In the genomic region with DNA sequence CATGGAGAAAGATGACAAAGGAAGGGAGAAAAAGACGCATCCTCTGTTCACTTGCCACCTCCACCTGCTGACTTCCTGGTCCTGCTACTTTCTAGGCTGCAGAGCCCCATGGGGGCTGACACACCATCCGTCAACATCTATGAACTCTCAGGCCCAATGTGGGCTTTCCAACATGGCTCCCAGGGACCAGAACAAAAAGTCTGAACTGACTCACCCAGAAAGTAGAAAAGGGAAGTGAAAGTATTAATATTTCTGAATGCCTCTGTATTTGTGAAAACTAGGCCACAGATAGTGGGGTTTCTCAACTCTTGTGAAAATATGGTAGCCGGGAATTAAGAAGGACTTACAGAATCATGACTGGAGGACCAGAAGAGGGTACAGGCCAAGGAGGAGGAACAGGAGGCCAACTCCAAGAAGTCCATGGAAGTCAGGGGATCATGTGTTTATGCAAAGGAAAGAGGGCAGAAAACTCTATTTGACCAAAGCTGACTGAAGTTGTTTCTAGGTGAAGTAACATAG, we compare ENCODE assay signal across 1 cellular context.
TF ChIP-seq lines count a peak whose summit lies in the region.

No MANE protein-coding gene starts in this region.

TF ChIP-seq in GM12878, 131 proteins besides CTCF, POLR2A, EP300 and RAD21 (continued from another document and continues in another):
- TF ChIP-seq NKRF (conservative IDR thresholded peaks at IDR 0.05): peak; percentile 65; the same call in 1 of the 2 replicates
- peak; percentile 100 for TF ChIP-seq DPF2 (IDR thresholded peaks at IDR 0.05)
- peak; percentile 48; the same call in 1 of the 2 replicates for TF ChIP-seq NR2C1 (IDR thresholded peaks at IDR 0.05)
- TF ChIP-seq, protein P1, sequence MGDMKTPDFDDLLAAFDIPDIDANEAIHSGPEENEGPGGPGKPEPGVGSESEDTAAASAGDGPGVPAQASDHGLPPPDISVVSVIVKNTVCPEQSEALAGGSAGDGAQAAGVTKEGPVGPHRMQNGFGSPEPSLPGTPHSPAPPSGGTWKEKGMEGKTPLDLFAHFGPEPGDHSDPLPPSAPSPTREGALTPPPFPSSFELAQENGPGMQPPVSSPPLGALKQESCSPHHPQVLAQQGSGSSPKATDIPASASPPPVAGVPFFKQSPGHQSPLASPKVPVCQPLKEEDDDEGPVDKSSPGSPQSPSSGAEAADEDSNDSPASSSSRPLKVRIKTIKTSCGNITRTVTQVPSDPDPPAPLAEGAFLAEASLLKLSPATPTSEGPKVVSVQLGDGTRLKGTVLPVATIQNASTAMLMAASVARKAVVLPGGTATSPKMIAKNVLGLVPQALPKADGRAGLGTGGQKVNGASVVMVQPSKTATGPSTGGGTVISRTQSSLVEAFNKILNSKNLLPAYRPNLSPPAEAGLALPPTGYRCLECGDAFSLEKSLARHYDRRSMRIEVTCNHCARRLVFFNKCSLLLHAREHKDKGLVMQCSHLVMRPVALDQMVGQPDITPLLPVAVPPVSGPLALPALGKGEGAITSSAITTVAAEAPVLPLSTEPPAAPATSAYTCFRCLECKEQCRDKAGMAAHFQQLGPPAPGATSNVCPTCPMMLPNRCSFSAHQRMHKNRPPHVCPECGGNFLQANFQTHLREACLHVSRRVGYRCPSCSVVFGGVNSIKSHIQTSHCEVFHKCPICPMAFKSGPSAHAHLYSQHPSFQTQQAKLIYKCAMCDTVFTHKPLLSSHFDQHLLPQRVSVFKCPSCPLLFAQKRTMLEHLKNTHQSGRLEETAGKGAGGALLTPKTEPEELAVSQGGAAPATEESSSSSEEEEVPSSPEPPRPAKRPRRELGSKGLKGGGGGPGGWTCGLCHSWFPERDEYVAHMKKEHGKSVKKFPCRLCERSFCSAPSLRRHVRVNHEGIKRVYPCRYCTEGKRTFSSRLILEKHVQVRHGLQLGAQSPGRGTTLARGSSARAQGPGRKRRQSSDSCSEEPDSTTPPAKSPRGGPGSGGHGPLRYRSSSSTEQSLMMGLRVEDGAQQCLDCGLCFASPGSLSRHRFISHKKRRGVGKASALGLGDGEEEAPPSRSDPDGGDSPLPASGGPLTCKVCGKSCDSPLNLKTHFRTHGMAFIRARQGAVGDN (IDR thresholded peaks at IDR 0.05): peak; percentile 95
- TF ChIP-seq TAF1 (IDR thresholded peaks at IDR 0.05; ENCODE audit: borderline replicate concordance, low read depth, low read length): peak; percentile 87; the same call in 1 of the 2 replicates
- TF ChIP-seq CHD2 (IDR thresholded peaks at IDR 0.05; ENCODE audit: borderline replicate concordance, low read depth, low read length): peak; percentile 86; the same call in 1 of the 2 replicates
- no peak for TF ChIP-seq EZH2 (IDR thresholded peaks at IDR 0.05; ENCODE audit: borderline replicate concordance, control insufficient read depth, low read depth, low read length)
- TF ChIP-seq TCF7 (IDR thresholded peaks at IDR 0.05; ENCODE audit: borderline replicate concordance): 0 out of 2 replicates have a peak, but pooled peaks have one; percentile 36
- peak; percentile 99 for TF ChIP-seq IKZF2 (IDR thresholded peaks at IDR 0.05)
- peak; percentile 68 to 84; a peak in 3 of 4 replicates for TF ChIP-seq BHLHE40 (IDR thresholded peaks at IDR 0.05; ENCODE audit: borderline replicate concordance in 1 of 2, low read depth in 2 of 2, low read length in 1 of 2)
- TF ChIP-seq, protein P2, sequence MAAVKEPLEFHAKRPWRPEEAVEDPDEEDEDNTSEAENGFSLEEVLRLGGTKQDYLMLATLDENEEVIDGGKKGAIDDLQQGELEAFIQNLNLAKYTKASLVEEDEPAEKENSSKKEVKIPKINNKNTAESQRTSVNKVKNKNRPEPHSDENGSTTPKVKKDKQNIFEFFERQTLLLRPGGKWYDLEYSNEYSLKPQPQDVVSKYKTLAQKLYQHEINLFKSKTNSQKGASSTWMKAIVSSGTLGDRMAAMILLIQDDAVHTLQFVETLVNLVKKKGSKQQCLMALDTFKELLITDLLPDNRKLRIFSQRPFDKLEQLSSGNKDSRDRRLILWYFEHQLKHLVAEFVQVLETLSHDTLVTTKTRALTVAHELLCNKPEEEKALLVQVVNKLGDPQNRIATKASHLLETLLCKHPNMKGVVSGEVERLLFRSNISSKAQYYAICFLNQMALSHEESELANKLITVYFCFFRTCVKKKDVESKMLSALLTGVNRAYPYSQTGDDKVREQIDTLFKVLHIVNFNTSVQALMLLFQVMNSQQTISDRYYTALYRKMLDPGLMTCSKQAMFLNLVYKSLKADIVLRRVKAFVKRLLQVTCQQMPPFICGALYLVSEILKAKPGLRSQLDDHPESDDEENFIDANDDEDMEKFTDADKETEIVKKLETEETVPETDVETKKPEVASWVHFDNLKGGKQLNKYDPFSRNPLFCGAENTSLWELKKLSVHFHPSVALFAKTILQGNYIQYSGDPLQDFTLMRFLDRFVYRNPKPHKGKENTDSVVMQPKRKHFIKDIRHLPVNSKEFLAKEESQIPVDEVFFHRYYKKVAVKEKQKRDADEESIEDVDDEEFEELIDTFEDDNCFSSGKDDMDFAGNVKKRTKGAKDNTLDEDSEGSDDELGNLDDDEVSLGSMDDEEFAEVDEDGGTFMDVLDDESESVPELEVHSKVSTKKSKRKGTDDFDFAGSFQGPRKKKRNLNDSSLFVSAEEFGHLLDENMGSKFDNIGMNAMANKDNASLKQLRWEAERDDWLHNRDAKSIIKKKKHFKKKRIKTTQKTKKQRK (IDR thresholded peaks at IDR 0.05; ENCODE audit: low read depth, low read length): no peak
- TF ChIP-seq MAX (IDR thresholded peaks at IDR 0.05; ENCODE audit: low read depth, low read length): no peak; the same call in 1 of the 2 replicates
- TF ChIP-seq NR2F1 (conservative IDR thresholded peaks at IDR 0.05): peak; percentile 89
- TF ChIP-seq ZNF274 (IDR thresholded peaks at IDR 0.05; ENCODE audit: insufficient read depth, insufficient read length): no peak
- TF ChIP-seq ESRRA (IDR thresholded peaks at IDR 0.05; ENCODE audit: low read length): no peak
- TF ChIP-seq HSF1 (IDR thresholded peaks at IDR 0.05; ENCODE audit: low read depth, low read length): peak; percentile 53; the same call in 1 of the 2 replicates
- TF ChIP-seq RCOR1 (conservative IDR thresholded peaks at IDR 0.05; ENCODE audit: low read depth, low read length): peak; percentile 91
- peak; percentile 86; the same call in 1 of the 2 replicates for TF ChIP-seq MEF2A (IDR thresholded peaks at IDR 0.05; ENCODE audit: insufficient read depth, low read depth, low read length)
- peak; percentile 32; the same call in 1 of the 2 replicates for TF ChIP-seq PAX8 (IDR thresholded peaks at IDR 0.05)
- TF ChIP-seq SMAD5 (IDR thresholded peaks at IDR 0.05; ENCODE audit: low read depth): peak; percentile 85
- peak; percentile 100 for TF ChIP-seq SPI1 (IDR thresholded peaks at IDR 0.05; ENCODE audit: borderline replicate concordance, insufficient read depth, low read depth, low read length)
- TF ChIP-seq PML (IDR thresholded peaks at IDR 0.05; ENCODE audit: low read length): peak; percentile 89
- TF ChIP-seq, protein P3, sequence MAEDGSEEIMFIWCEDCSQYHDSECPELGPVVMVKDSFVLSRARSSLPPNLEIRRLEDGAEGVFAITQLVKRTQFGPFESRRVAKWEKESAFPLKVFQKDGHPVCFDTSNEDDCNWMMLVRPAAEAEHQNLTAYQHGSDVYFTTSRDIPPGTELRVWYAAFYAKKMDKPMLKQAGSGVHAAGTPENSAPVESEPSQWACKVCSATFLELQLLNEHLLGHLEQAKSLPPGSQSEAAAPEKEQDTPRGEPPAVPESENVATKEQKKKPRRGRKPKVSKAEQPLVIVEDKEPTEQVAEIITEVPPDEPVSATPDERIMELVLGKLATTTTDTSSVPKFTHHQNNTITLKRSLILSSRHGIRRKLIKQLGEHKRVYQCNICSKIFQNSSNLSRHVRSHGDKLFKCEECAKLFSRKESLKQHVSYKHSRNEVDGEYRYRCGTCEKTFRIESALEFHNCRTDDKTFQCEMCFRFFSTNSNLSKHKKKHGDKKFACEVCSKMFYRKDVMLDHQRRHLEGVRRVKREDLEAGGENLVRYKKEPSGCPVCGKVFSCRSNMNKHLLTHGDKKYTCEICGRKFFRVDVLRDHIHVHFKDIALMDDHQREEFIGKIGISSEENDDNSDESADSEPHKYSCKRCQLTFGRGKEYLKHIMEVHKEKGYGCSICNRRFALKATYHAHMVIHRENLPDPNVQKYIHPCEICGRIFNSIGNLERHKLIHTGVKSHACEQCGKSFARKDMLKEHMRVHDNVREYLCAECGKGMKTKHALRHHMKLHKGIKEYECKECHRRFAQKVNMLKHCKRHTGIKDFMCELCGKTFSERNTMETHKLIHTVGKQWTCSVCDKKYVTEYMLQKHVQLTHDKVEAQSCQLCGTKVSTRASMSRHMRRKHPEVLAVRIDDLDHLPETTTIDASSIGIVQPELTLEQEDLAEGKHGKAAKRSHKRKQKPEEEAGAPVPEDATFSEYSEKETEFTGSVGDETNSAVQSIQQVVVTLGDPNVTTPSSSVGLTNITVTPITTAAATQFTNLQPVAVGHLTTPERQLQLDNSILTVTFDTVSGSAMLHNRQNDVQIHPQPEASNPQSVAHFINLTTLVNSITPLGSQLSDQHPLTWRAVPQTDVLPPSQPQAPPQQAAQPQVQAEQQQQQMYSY (CRISPR knock-in tag; IDR thresholded peaks at IDR 0.05): no peak
- TF ChIP-seq, protein P4, sequence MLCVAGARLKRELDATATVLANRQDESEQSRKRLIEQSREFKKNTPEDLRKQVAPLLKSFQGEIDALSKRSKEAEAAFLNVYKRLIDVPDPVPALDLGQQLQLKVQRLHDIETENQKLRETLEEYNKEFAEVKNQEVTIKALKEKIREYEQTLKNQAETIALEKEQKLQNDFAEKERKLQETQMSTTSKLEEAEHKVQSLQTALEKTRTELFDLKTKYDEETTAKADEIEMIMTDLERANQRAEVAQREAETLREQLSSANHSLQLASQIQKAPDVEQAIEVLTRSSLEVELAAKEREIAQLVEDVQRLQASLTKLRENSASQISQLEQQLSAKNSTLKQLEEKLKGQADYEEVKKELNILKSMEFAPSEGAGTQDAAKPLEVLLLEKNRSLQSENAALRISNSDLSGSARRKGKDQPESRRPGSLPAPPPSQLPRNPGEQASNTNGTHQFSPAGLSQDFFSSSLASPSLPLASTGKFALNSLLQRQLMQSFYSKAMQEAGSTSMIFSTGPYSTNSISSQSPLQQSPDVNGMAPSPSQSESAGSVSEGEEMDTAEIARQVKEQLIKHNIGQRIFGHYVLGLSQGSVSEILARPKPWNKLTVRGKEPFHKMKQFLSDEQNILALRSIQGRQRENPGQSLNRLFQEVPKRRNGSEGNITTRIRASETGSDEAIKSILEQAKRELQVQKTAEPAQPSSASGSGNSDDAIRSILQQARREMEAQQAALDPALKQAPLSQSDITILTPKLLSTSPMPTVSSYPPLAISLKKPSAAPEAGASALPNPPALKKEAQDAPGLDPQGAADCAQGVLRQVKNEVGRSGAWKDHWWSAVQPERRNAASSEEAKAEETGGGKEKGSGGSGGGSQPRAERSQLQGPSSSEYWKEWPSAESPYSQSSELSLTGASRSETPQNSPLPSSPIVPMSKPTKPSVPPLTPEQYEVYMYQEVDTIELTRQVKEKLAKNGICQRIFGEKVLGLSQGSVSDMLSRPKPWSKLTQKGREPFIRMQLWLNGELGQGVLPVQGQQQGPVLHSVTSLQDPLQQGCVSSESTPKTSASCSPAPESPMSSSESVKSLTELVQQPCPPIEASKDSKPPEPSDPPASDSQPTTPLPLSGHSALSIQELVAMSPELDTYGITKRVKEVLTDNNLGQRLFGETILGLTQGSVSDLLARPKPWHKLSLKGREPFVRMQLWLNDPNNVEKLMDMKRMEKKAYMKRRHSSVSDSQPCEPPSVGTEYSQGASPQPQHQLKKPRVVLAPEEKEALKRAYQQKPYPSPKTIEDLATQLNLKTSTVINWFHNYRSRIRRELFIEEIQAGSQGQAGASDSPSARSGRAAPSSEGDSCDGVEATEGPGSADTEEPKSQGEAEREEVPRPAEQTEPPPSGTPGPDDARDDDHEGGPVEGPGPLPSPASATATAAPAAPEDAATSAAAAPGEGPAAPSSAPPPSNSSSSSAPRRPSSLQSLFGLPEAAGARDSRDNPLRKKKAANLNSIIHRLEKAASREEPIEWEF (IDR thresholded peaks at IDR 0.05; ENCODE audit: insufficient replicate concordance, low read depth, low read length): peak; percentile 78
- peak; percentile 74; the same call in 1 of the 2 replicates for TF ChIP-seq ASH2L (IDR thresholded peaks at IDR 0.05; ENCODE audit: borderline replicate concordance, low read depth)
- TF ChIP-seq MYB (IDR thresholded peaks at IDR 0.05; ENCODE audit: borderline replicate concordance, low read depth, low read length): no peak
- peak; percentile 96 for TF ChIP-seq YY1 (IDR thresholded peaks at IDR 0.05; ENCODE audit: low read depth, low read length)
- peak; percentile 81 for TF ChIP-seq SMAD1 (IDR thresholded peaks at IDR 0.05; ENCODE audit: low read depth, partially characterized antibody)
- peak; percentile 92 for TF ChIP-seq POLR2AphosphoS5 (IDR thresholded peaks at IDR 0.05; ENCODE audit: low read length)
- peak; percentile 97 for TF ChIP-seq TBL1XR1 (IDR thresholded peaks at IDR 0.05; ENCODE audit: low read depth, low read length)
- TF ChIP-seq IKZF1 (conservative IDR thresholded peaks at IDR 0.05): peak; percentile 98
- TF ChIP-seq YBX1 (IDR thresholded peaks at IDR 0.05): no peak
- TF ChIP-seq SUPT20H (IDR thresholded peaks at IDR 0.05; ENCODE audit: borderline replicate concordance, control insufficient read depth, low read depth, low read length): no peak
- TF ChIP-seq EED (IDR thresholded peaks at IDR 0.05; ENCODE audit: low read depth): peak; percentile 93
- TF ChIP-seq KLF5 (IDR thresholded peaks at IDR 0.05; ENCODE audit: partially characterized antibody): peak; percentile 17
